Comparison of ENCODE assay signal across 1 cellular context in genomic region chr11:87316491-87316890, GRCh38.
A peak's percentile ranks its signal among the peaks of the same experiment; 100 is the strongest.
TF ChIP-seq lines count a peak whose summit lies in the region.

No MANE protein-coding gene starts in this region.

TF ChIP-seq in K562, 482 proteins besides CTCF, POLR2A, EP300 and RAD21:
- TF ChIP-seq HES1 (IDR thresholded peaks at IDR 0.05; ENCODE audit: low read depth) (no peak), ZNF316 (IDR thresholded peaks at IDR 0.05) (peak; percentile 4; the same call in 1 of the 2 replicates)
TF ChIP-seq in K562: peak in this region for 1.
